1 cellular context compared by ENCODE assay signal in the genomic region with DNA sequence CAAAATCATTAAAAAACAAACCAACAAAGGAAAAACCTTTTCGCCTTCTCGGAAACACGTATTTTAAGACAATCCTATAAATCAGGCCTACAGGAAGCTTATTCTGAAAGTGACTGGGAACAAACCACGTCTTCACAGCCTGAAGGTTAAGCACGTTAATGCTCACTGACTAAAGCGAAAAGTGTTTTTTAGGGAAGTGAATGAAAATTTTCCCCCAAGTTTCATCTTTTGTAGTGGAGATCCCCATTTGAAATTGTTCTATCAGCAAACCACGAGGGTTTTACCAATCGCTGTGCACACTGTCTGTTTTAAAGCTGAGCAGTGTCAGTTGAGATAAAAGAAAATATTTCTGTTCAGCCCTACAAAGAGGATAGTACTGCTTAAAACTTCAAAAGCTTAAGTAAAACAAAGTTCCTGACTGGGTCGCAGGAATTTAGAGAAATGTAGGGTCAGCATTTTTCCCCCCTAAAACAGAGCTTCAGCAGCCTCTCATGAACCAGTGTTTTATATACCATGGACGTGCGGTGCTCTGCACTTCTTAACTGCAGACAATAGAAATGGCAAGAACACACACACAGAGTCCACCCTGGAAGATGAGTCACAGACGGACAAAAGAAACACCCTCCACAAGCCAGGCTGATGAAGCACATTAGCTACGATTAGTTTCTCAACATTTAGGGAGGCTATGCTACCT.
TF ChIP-seq lines count a peak whose summit lies in the region.

No MANE protein-coding gene starts in this region.

TF ChIP-seq in endothelial cell of umbilical vein, 7 proteins besides CTCF, POLR2A, EP300 and RAD21:
- TF ChIP-seq JUN (IDR thresholded peaks at IDR 0.05; ENCODE audit: borderline replicate concordance, insufficient read depth, insufficient read length, low read depth) (peak; percentile 64), FOS (IDR thresholded peaks at IDR 0.05; ENCODE audit: borderline replicate concordance, insufficient read depth, low read length) (peak; percentile 85)
- TF ChIP-seq, protein P1, sequence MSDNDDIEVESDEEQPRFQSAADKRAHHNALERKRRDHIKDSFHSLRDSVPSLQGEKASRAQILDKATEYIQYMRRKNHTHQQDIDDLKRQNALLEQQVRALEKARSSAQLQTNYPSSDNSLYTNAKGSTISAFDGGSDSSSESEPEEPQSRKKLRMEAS (IDR thresholded peaks at IDR 0.05; ENCODE audit: insufficient read depth, insufficient read length) = no peak
TF ChIP-seq in endothelial cell of umbilical vein: peak in this region for 2.
